9 cellular contexts compared by ENCODE assay signal in genomic region chr15:90829942-90830440, GRCh38. TPM values are rescaled to one million over a fixed set of nuclear protein-coding genes. Genes with fewer than 3 reads are reported as not detected.
DNase-seq lines count a peak whose midpoint lies in the region; ATAC-seq and TF ChIP-seq lines count a peak whose summit lies in the region.
"Had no signal": no experiment of that assay in that cellular context is flagged by ENCODE, and none has a peak within 500 bp of the region (broad histone marks: within the 10 kb centered on the region; RNA-seq: fewer than 3 reads in every experiment).

No MANE protein-coding gene starts in this region.

- POLR2A ChIA-PET in activated CD4-positive, alpha-beta T cell treated with anti-CD3 and anti-CD28 coated beads for 36 hours (lab: Charles Lee): interaction anchor here (0.9 to 2.6 kb wide), 15 partner anchors 8 to 113 kb away, joined by 3 to 20 read pairs (median 7); partner anchors contain the start of genes BLM and FURIN

- H3K27ac ChIP-seq in stomach: peak overlapping the region in 4 of 5 donors; percentile 36 to 80 (median 66)
- H3K27ac ChIP-seq: VCaP had no signal

- H3K4me1 Mint-ChIP-seq in activated CD4-positive, alpha-beta T cell treated with anti-CD3 and anti-CD28 coated beads for 36 hours: peaks cover 54% of the 10 kb centered on the region
- H3K4me1 Mint-ChIP-seq in T-helper 17 cell (peaks cover 14% of the 10 kb centered on the region), mesothelial cell of epicardium (no peaks in the 10 kb centered on the region)

- intact Hi-C loops in activated CD4-positive, alpha-beta T cell treated with anti-CD3 and anti-CD28 coated beads for 36 hours (cut with DNase I, micrococcal nuclease): loop anchor here (1.0 to 10.0 kb wide), 7 partner anchors 8 to 1025 kb away; partner anchors contain the start of gene SLCO3A1 (in 1 of the 2)
- intact Hi-C loops in left cardiac atrium (cut with DNase I) (no loop called here), stomach (cut with DNase I; ENCODE audit: low total_unique reads) (no loop called here)

- no peaks in the 10 kb centered on the region for H3K27me3 ChIP-seq in stomach

- peak overlapping the region; percentile 66 for H3K4me3 Mint-ChIP-seq in activated CD4-positive, alpha-beta T cell treated with anti-CD3 and anti-CD28 coated beads for 36 hours
- H3K4me3 Mint-ChIP-seq in T-helper 17 cell (peak overlapping the region; percentile 81), mesothelial cell of epicardium (no peak overlapping the region)

- H3K4me3 ChIP-seq in stomach: no peak overlapping the region

- H3K9me3 ChIP-seq in T-helper 17 cell (ENCODE audit: control insufficient read depth, low read length, poor library complexity, severe bottlenecking) (no peaks in the 10 kb centered on the region), stomach (no peaks in the 10 kb centered on the region)

- no peak for TF ChIP-seq POLR2A in stomach (IDR thresholded peaks at IDR 0.05)

- ATAC-seq in activated CD4-positive, alpha-beta T cell treated with anti-CD3 and anti-CD28 coated beads for 36 hours: peak; percentile 87
- peak; percentile 84 for ATAC-seq in T-helper 17 cell
- ATAC-seq in left cardiac atrium: peak; percentile 38 to 49

- peak overlapping the region; percentile 99 for H3K27ac Mint-ChIP-seq in activated CD4-positive, alpha-beta T cell treated with anti-CD3 and anti-CD28 coated beads for 36 hours
- peak overlapping the region; percentile 100 for H3K27ac Mint-ChIP-seq in T-helper 17 cell
- no peak overlapping the region for H3K27ac Mint-ChIP-seq in mesothelial cell of epicardium

- 38 to 57% (median 54%) methylated on average over 15 of the region's 15 CpGs for WGBS in stomach, 5 donors

- H3K36me3 ChIP-seq in stomach: no peaks in the 10 kb centered on the region

- TF ChIP-seq CTCF in stomach (IDR thresholded peaks at IDR 0.05) (no peak), mesothelial cell of epicardium (IDR thresholded peaks at IDR 0.05; ENCODE audit: unreplicated experiment) (no peak)

- DNase-seq in activated CD4-positive, alpha-beta T cell treated with anti-CD3 and anti-CD28 coated beads for 36 hours: peak; percentile 89
- no peak for DNase-seq in activated CD4-positive, alpha-beta T cell treated with anti-CD3 and anti-CD28 coated beads, Interleukin-2, amount 50 U/mL, for 1 hour
- peak in 1 of 3 donors; percentile 23 for DNase-seq in T-helper 17 cell
- DNase-seq in left cardiac atrium: no peak
- DNase-seq in stomach: no peak
- no peak for DNase-seq in NCI-H2227 (lab: John Stamatoyannopoulos, UW; ENCODE audit: unreplicated experiment)
- DNase-seq in mesothelial cell of epicardium (ENCODE audit: low spot score in 2 of 2, unreplicated experiment in 2 of 2): no peak
- DNase-seq in effector CD4-positive, alpha-beta T cell: no peak

- peaks cover 3% of the 10 kb centered on the region for H3K9me3 Mint-ChIP-seq in activated CD4-positive, alpha-beta T cell treated with anti-CD3 and anti-CD28 coated beads for 36 hours (ENCODE audit: low read depth)
- H3K9me3 Mint-ChIP-seq in mesothelial cell of epicardium: no peaks in the 10 kb centered on the region

- CTCF ChIA-PET in activated CD4-positive, alpha-beta T cell treated with anti-CD3 and anti-CD28 coated beads for 36 hours (lab: Charles Lee): interaction anchor here (0.7 to 2.3 kb wide), 9 partner anchors 8 to 289 kb away, joined by 3 to 11 read pairs (median 4); partner anchors contain the start of gene FES

- peaks cover 0 to 7% (median 0%) of the 10 kb centered on the region in 4 donors for H3K4me1 ChIP-seq in stomach

- TF ChIP-seq EP300 in stomach (IDR thresholded peaks at IDR 0.05): peak; percentile 66

- H3K36me3 Mint-ChIP-seq in activated CD4-positive, alpha-beta T cell treated with anti-CD3 and anti-CD28 coated beads for 36 hours (ENCODE audit: low read depth): peaks cover 12% of the 10 kb centered on the region
- H3K36me3 Mint-ChIP-seq in T-helper 17 cell (ENCODE audit: low read depth): no peaks in the 10 kb centered on the region
- H3K36me3 Mint-ChIP-seq in mesothelial cell of epicardium: no peaks in the 10 kb centered on the region

- no peaks in the 10 kb centered on the region for H3K27me3 Mint-ChIP-seq in activated CD4-positive, alpha-beta T cell treated with anti-CD3 and anti-CD28 coated beads for 36 hours
- no peaks in the 10 kb centered on the region for H3K27me3 Mint-ChIP-seq in T-helper 17 cell
- H3K27me3 Mint-ChIP-seq in mesothelial cell of epicardium (ENCODE audit: low read depth): no peaks in the 10 kb centered on the region

RNA-seq across cellular contexts. Expression of gene FURIN, which starts 38.4 kb away (rescaled TPM):
- 100 to 1,000 TPM; 406 to 422 TPM for total RNA-seq in activated CD4-positive, alpha-beta T cell treated with anti-CD3 and anti-CD28 coated beads for 36 hours
- total RNA-seq in T-helper 17 cell: 100 to 1,000 TPM; 133 to 260 TPM
- 10 to 100 TPM; 57.7 to 78.6 TPM for total RNA-seq in left cardiac atrium
- total RNA-seq in stomach: 10 to 100 TPM; 32.7 to 81.1 (median 56.4) TPM
- 10 to 100 TPM; 13.7 to 26.3 (median 21.0) TPM for polyA plus RNA-seq in stomach
- total RNA-seq in mesothelial cell of epicardium: 97.7 to 98.8 TPM (median 98.8 TPM) in 3 replicates

RNA-seq across cellular contexts. Expression of gene FES, which starts 54.3 kb away (rescaled TPM):
- total RNA-seq in activated CD4-positive, alpha-beta T cell treated with anti-CD3 and anti-CD28 coated beads for 36 hours: 10 to 100 TPM; 12.2 to 15.6 TPM
- total RNA-seq in T-helper 17 cell (10 to 100 TPM in 1 of 2 donors, 1 to 10 TPM in 1; 6.0 to 12.7 TPM), left cardiac atrium (10 to 100 TPM; 26.9 to 29.2 TPM), stomach (10 to 100 TPM; 13.8 to 49.1 (median 25.1) TPM), mesothelial cell of epicardium (26.5 to 32.6 TPM (median 29.4 TPM) in 3 replicates)
- polyA plus RNA-seq in stomach: 10 to 100 TPM in 1 of 3 donors, 1 to 10 TPM in 2; 8.0 to 11.8 (median 8.9) TPM

Comparison
In these comparisons a context has a peak if more than half of its experiments do, and no peak if none do; other contexts are left out.
1. intact Hi-C loops: an anchor here in activated CD4-positive, alpha-beta T cell treated with anti-CD3 and anti-CD28 coated beads for 36 hours (1.0 to 10.0 kb wide); none called in left cardiac atrium and stomach.